Comparison of ENCODE assay signal across 1 cellular context in the genomic region with DNA sequence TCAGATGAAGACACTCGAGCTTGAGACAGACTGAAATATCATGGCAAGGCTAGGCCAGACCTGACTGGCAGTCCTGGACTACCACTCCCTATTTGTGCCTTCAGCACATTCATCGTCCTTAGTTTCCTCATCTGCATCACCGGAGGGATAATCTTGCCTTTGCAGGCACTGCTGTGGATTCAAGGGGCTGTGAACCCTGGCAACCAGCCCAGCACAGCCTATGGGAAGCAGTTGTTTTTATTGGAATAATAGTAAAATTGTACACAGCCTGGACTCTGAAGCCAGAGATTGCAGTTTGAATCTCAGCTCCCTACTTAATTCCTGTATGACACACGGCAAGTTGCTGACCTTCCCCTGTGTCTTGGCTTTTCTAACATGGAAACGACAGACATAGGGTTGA.
TF ChIP-seq lines count a peak whose summit lies in the region.

No MANE protein-coding gene starts in this region.

TF ChIP-seq in IMR-90, 13 proteins besides CTCF, POLR2A, EP300 and RAD21:
- TF ChIP-seq MAZ (IDR thresholded peaks at IDR 0.05; ENCODE audit: borderline replicate concordance, low read depth, low read length) (no peak), MXI1 (IDR thresholded peaks at IDR 0.05; ENCODE audit: borderline replicate concordance, low read depth, low read length) (no peak), MAFK (IDR thresholded peaks at IDR 0.05; ENCODE audit: low read depth, low read length) (no peak), FOS (IDR thresholded peaks at IDR 0.05; ENCODE audit: low read depth, low read length) (no peak), BHLHE40 (IDR thresholded peaks at IDR 0.05; ENCODE audit: low read depth, low read length) (no peak), CHD1 (IDR thresholded peaks at IDR 0.05; ENCODE audit: low read depth, low read length) (no peak), NFE2L2 (IDR thresholded peaks at IDR 0.05; ENCODE audit: low read depth, low read length) (no peak), CEBPB (IDR thresholded peaks at IDR 0.05; ENCODE audit: low read depth, low read length) (no peak), RFX5 (IDR thresholded peaks at IDR 0.05; ENCODE audit: low read depth, low read length) (no peak), RCOR1 (IDR thresholded peaks at IDR 0.05; ENCODE audit: insufficient replicate concordance, low read length) (no peak), SMC3 (IDR thresholded peaks at IDR 0.05; ENCODE audit: low read depth, low read length) (no peak)
- TF ChIP-seq, protein P1, sequence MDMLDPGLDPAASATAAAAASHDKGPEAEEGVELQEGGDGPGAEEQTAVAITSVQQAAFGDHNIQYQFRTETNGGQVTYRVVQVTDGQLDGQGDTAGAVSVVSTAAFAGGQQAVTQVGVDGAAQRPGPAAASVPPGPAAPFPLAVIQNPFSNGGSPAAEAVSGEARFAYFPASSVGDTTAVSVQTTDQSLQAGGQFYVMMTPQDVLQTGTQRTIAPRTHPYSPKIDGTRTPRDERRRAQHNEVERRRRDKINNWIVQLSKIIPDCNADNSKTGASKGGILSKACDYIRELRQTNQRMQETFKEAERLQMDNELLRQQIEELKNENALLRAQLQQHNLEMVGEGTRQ (IDR thresholded peaks at IDR 0.05; ENCODE audit: low read depth, low read length): no peak
- TF ChIP-seq, protein P2, sequence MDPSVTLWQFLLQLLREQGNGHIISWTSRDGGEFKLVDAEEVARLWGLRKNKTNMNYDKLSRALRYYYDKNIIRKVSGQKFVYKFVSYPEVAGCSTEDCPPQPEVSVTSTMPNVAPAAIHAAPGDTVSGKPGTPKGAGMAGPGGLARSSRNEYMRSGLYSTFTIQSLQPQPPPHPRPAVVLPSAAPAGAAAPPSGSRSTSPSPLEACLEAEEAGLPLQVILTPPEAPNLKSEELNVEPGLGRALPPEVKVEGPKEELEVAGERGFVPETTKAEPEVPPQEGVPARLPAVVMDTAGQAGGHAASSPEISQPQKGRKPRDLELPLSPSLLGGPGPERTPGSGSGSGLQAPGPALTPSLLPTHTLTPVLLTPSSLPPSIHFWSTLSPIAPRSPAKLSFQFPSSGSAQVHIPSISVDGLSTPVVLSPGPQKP (IDR thresholded peaks at IDR 0.05; ENCODE audit: borderline replicate concordance, low read depth, low read length): no peak
